27 cellular contexts compared by ENCODE assay signal in the genomic region with DNA sequence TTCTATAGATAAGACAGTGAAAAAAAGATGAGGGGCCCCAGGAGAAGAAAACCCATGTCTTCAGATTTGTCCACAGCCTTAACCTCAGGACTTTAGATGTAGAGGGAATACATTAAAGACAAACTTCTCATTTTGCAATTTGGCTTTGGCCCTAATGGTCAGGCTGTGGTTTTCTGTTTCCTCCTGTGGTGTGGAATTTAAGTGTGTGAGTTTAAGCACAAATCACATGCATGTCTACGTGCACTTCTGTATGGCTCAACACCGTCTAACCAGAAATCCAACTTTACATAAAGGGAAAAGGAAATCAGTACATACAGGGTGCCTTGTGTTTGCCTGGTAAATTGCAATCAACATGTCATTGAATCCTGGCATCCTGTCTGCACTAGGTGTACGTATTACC. TPM values are rescaled to one million over a fixed set of nuclear protein-coding genes. Genes with fewer than 3 reads are reported as not detected.
DNase-seq lines count a peak whose midpoint lies in the region; ATAC-seq, FAIRE-seq and TF ChIP-seq lines count a peak whose summit lies in the region.
"Had no signal": no experiment of that assay in that cellular context is flagged by ENCODE, and none has a peak within 500 bp of the region (broad histone marks: within the 10 kb centered on the region; RNA-seq: fewer than 3 reads in every experiment).

No MANE protein-coding gene starts in this region.

- WGBS in K562 (ENCODE audit: insufficient coverage, low coverage, missing lambda C conversion rate) = 58% methylated on average over 3 of the region's 3 CpGs

- H3K27ac Mint-ChIP-seq in natural killer cell treated with Interleukin-12 subunit alpha and Interleukin-12 subunit beta and Interleukin-15 and Interleukin-18, amount 100 ng/mL, for 72 hours = no peak overlapping the region
- H3K27ac Mint-ChIP-seq: activated CD8-positive, alpha-beta T cell treated with anti-CD3 and anti-CD28 coated beads, Interleukin-2, amount 10 ng/mL, durations not matched to agents 7 days and 5 days; activated naive CD4-positive, alpha-beta T cell treated with anti-CD3 and anti-CD28 coated beads for 36 hours; activated T-cell treated with anti-CD3 and anti-CD28 coated beads, Interleukin-2, amount 50 U/mL, for 24 hours; CD8-positive, alpha-beta T cell; nephron progenitor cell; T-helper 1 cell treated with Interleukin-12 subunit alpha and Interleukin-12 subunit beta and Interleukin-4 antibody, amounts not matched to agents 30 μg/mL and 1 μg/mL, for 36 hours; WTC11 had no signal

- peaks cover 7 to 15% of the 10 kb centered on the region in 2 donors for H3K4me1 Mint-ChIP-seq in natural killer cell treated with Interleukin-12 subunit alpha and Interleukin-12 subunit beta and Interleukin-15 and Interleukin-18, amount 100 ng/mL, for 72 hours (ENCODE audit: low read depth in 2 of 2)
- H3K4me1 Mint-ChIP-seq: nephron progenitor cell had no signal

- in situ Hi-C loops in K562 (cut with MboI) = loop anchor here (5.0 kb wide), 1 partner anchor 46 kb away; no protein-coding TSS in a partner anchor

- H3K36me3 Mint-ChIP-seq in natural killer cell treated with Interleukin-12 subunit alpha and Interleukin-12 subunit beta and Interleukin-15 and Interleukin-18, amount 100 ng/mL, for 72 hours = peaks cover 7% of the 10 kb centered on the region

- H3K9ac ChIP-seq in DND-41 (ENCODE audit: low read depth, low read length) (0 out of 2 replicates have a peak overlapping the region, but pooled peaks have one; percentile 31), K562 (ENCODE audit: insufficient read depth in 1 of 2, low read depth in 2 of 2, low read length in 2 of 2) (no peak overlapping the region)

- TF ChIP-seq EP300 in K562 (IDR thresholded peaks at IDR 0.05; ENCODE audit: low read length) = no peak

- ATAC-seq in DND-41 (ENCODE audit: insufficient read depth, low read depth) = no peak
- ATAC-seq in K562 = no peak
- peak in 1 of 2 donors; percentile 1 for ATAC-seq in natural killer cell treated with Interleukin-12 subunit alpha and Interleukin-12 subunit beta and Interleukin-15 and Interleukin-18, amount 100 ng/mL, for 72 hours
- ATAC-seq: activated CD8-positive, alpha-beta T cell treated with anti-CD3 and anti-CD28 coated beads, Interleukin-2, amount 10 ng/mL, durations not matched to agents 7 days and 5 days; CD8-positive, alpha-beta T cell; left colon; PC-3; psoas muscle; stimulated activated naive CD8-positive, alpha-beta T cell treated with anti-CD3 and anti-CD28 coated beads, Interleukin-15, Interleukin-2, amounts not matched to agents 100 U/mL and 50 U/mL, for 24 hours; WTC11 had no signal

- POLR2A ChIA-PET in K562 (lab: Yijun Ruan, JAX) = no interaction called here

- CTCF ChIA-PET in K562 (lab: Yijun Ruan, JAX; ENCODE audit: low intra/inter-chr PET ratio) = no interaction called here

- H3K9me3 ChIP-seq in DND-41 (ENCODE audit: insufficient read depth, low read length, severe bottlenecking) = no peaks in the 10 kb centered on the region
- no peaks in the 10 kb centered on the region; the same call in 1 of the 2 replicates for H3K9me3 ChIP-seq in K562 (replicated peaks; ENCODE audit: control insufficient read depth, insufficient read depth, low read depth, low read length)
- H3K9me3 ChIP-seq in SJCRH30 (replicated peaks) = no peaks in the 10 kb centered on the region
- H3K9me3 ChIP-seq: tibial artery had no signal

- intact Hi-C loops in K562 (cut with micrococcal nuclease) = no loop called here

- FAIRE-seq in K562 (lab: Jason Lieb, UNC) = no peak
- FAIRE-seq: frontal cortex, GM12892 had no signal

- no peak overlapping the region for H3K4me2 ChIP-seq in DND-41 (ENCODE audit: insufficient read depth, low read length)
- H3K4me2 ChIP-seq in K562 (ENCODE audit: insufficient read depth, low read length) = no peak overlapping the region

- H3K9me3 Mint-ChIP-seq in natural killer cell treated with Interleukin-12 subunit alpha and Interleukin-12 subunit beta and Interleukin-15 and Interleukin-18, amount 100 ng/mL, for 72 hours = no peaks in the 10 kb centered on the region
- H3K9me3 Mint-ChIP-seq: WTC11 had no signal

- BruUV-seq in K562 (replicated peaks; lab: Mats Ljungman, UMichigan) = no TSS peak

- H3K4me3 ChIP-seq in DND-41 (ENCODE audit: low read depth in 1 of 2, low read length in 2 of 2) (no peak overlapping the region), K562 (no peak overlapping the region), SJCRH30 (no peak overlapping the region)
- H3K4me3 ChIP-seq: tibial artery had no signal

- H3K79me2 ChIP-seq in DND-41 (ENCODE audit: insufficient read depth, low read length) (peaks cover 22% of the 10 kb centered on the region), K562 (ENCODE audit: control insufficient read depth, insufficient read depth, low read length) (peaks cover 15% of the 10 kb centered on the region)

- TF ChIP-seq POLR2A in K562 (conservative IDR thresholded peaks at IDR 0.05) = no peak

- no peaks in the 10 kb centered on the region for H3K9me1 ChIP-seq in K562 (ENCODE audit: control insufficient read depth, insufficient read depth, low read length)

- H3K27me3 Mint-ChIP-seq in natural killer cell treated with Interleukin-12 subunit alpha and Interleukin-12 subunit beta and Interleukin-15 and Interleukin-18, amount 100 ng/mL, for 72 hours = no peaks in the 10 kb centered on the region
- H3K27me3 Mint-ChIP-seq: activated T-cell treated with anti-CD3 and anti-CD28 coated beads, Interleukin-2, amount 50 U/mL, for 24 hours had no signal

- peaks cover 7% of the 10 kb centered on the region for H4K20me1 ChIP-seq in DND-41 (ENCODE audit: insufficient read depth, low read length)
- no peaks in the 10 kb centered on the region for H4K20me1 ChIP-seq in K562 (replicated peaks; ENCODE audit: control insufficient read depth, insufficient read depth, low read length)

- peaks cover 12% of the 10 kb centered on the region; the same call in 1 of the 2 replicates for H3K36me3 ChIP-seq in DND-41 (ENCODE audit: insufficient read depth, low read length)
- H3K36me3 ChIP-seq in K562 (ENCODE audit: control insufficient read depth, insufficient read depth, low read length) = peaks cover 11% of the 10 kb centered on the region
- peaks cover 11% of the 10 kb centered on the region for H3K36me3 ChIP-seq in SJCRH30
- H3K36me3 ChIP-seq: tibial artery had no signal

- H3K27ac ChIP-seq in DND-41 (ENCODE audit: low read length) (no peak overlapping the region), K562 (ENCODE audit: extremely low read depth, low read depth, low read length) (no peak overlapping the region), SJCRH30 (no peak overlapping the region)
- H3K27ac ChIP-seq: tibial artery had no signal

- H3K27me3 ChIP-seq in DND-41 (ENCODE audit: insufficient read depth, low read length, poor library complexity) (no peaks in the 10 kb centered on the region), K562 (ENCODE audit: control insufficient read depth in 2 of 2, insufficient read depth in 2 of 2, low read length in 2 of 2) (peaks cover 0 to 5% of the 10 kb centered on the region in 2 experiments; a peak in 1 of 5 replicates), SJCRH30 (no peaks in the 10 kb centered on the region)
- H3K27me3 ChIP-seq: tibial artery had no signal

- TF ChIP-seq RAD21 in K562 (CRISPR knock-in tag; conservative IDR thresholded peaks at IDR 0.05 in 1 of 2, IDR thresholded peaks at IDR 0.05 in 1 of 2) = no peak

- no peak for DNase-seq in DND-41
- DNase-seq in NOMO-1 (lab: John Stamatoyannopoulos, UW; ENCODE audit: unreplicated experiment in 2 of 2) = peak; percentile 73 to 92
- no peak for DNase-seq in K562 (ENCODE audit: extremely low read depth in 1 of 4, low spot score in 3 of 4)
- no peak for DNase-seq in natural killer cell treated with Interleukin-12 subunit alpha and Interleukin-12 subunit beta and Interleukin-15 and Interleukin-18, amount 100 ng/mL, for 72 hours (ENCODE audit: low spot score)
- DNase-seq in stimulated activated CD4-positive, alpha-beta T cell treated with anti-CD3 and anti-CD28 coated beads, Interleukin-4, amount 100 ng/mL, for 1 hour = no peak
- no peak for DNase-seq in activated CD4-positive, CD25-positive, alpha-beta regulatory T cell (lab: John Stamatoyannopoulos, UW)
- no peak for DNase-seq in SJCRH30
- no peak for DNase-seq in inferior parietal cortex (ENCODE audit: extremely low spot score)
- DNase-seq: activated CD8-positive, alpha-beta T cell treated with anti-CD3 and anti-CD28 coated beads, Interleukin-2, amount 10 ng/mL, durations not matched to agents 7 days and 5 days; activated naive CD4-positive, alpha-beta T cell treated with anti-CD3 and anti-CD28 coated beads for 36 hours; activated T-cell treated with anti-CD3 and anti-CD28 coated beads, Interleukin-2, amount 50 U/mL, for 24 hours; amygdala; CD8-positive, alpha-beta T cell; H7; left colon; NCI-H1694 treated with DMSO at 0.1 percent for 48 hours; nephron progenitor cell; PC-3; psoas muscle; SHP77; stimulated activated CD4-positive, alpha-beta T cell treated with anti-CD3 and anti-CD28 coated beads, Interleukin-1b, Interleukin-23, amount 100 ng/mL, for 48 hours; stimulated activated naive CD8-positive, alpha-beta T cell treated with anti-CD3 and anti-CD28 coated beads, Interleukin-15, Interleukin-2, amounts not matched to agents 100 U/mL and 50 U/mL, for 24 hours; tibial artery had no signal

- TF ChIP-seq CTCF in DND-41 (IDR thresholded peaks at IDR 0.05; ENCODE audit: borderline replicate concordance, extremely low read depth, low read length, poor library complexity, severe bottlenecking) (no peak), K562 (IDR thresholded peaks at IDR 0.05 in 2 of 3, conservative IDR thresholded peaks at IDR 0.05 in 1 of 3; ENCODE audit: insufficient read depth in 2 of 3, low read depth in 1 of 3, low read length in 3 of 3) (no peak)

- H3K4me1 ChIP-seq in DND-41 (ENCODE audit: insufficient read depth, low read length) (peaks cover 18% of the 10 kb centered on the region), K562 (replicated peaks in 1 of 2; ENCODE audit: control insufficient read depth in 2 of 2, insufficient read depth in 2 of 2, low read length in 2 of 2) (no peaks in the 10 kb centered on the region; a peak in 1 of 5 replicates), SJCRH30 (no peaks in the 10 kb centered on the region)
- H3K4me1 ChIP-seq: psoas muscle, tibial artery had no signal

- H2AFZ ChIP-seq in DND-41 (ENCODE audit: low read depth, low read length) (no peak overlapping the region), K562 (ENCODE audit: low read depth, low read length) (peak overlapping the region; percentile 5; the same call in 1 of the 2 replicates)

- H3K4me3 Mint-ChIP-seq in natural killer cell treated with Interleukin-12 subunit alpha and Interleukin-12 subunit beta and Interleukin-15 and Interleukin-18, amount 100 ng/mL, for 72 hours = peak overlapping the region; percentile 34
- H3K4me3 Mint-ChIP-seq: activated CD8-positive, alpha-beta T cell treated with anti-CD3 and anti-CD28 coated beads, Interleukin-2, amount 10 ng/mL, durations not matched to agents 7 days and 5 days; activated naive CD4-positive, alpha-beta T cell treated with anti-CD3 and anti-CD28 coated beads for 36 hours; activated T-cell treated with anti-CD3 and anti-CD28 coated beads, Interleukin-2, amount 50 U/mL, for 24 hours; nephron progenitor cell; T-helper 1 cell treated with Interleukin-12 subunit alpha and Interleukin-12 subunit beta and Interleukin-4 antibody, amounts not matched to agents 30 μg/mL and 1 μg/mL, for 36 hours; WTC11 had no signal

RNA-seq across cellular contexts. Expression of gene ZNF124, which starts 1.1 kb away (rescaled TPM):
- 52.9 and 136 TPM in 2 replicates for total RNA-seq in K562 (2011; cell fraction: chromatin; rRNA removed; ENCODE audit: low replicate concordance)
- total RNA-seq in K562 (2011; cell fraction: nucleolus; rRNA removed) = 31.4 and 39.0 TPM in 2 replicates
- total RNA-seq in K562 (2011; cell fraction: nucleoplasm; rRNA removed) = 62.0 and 100 TPM in 2 replicates
- total RNA-seq in K562 (2014; rRNA removed) = 28.2 and 31.2 TPM in 2 replicates
- total RNA-seq in K562 (2014; rRNA removed; fragmentation: Illumina TruSeq; extraction: Trizol) = 71.5 and 74.9 TPM in 2 replicates
- total RNA-seq in K562 (2015; rRNA removed; fragmentation: Illumina TruSeq; extraction: Trizol) = 63.2 and 68.5 TPM in 2 replicates
- 43.1 and 47.1 TPM in 2 replicates for total RNA-seq in K562 (2021)
- 20.2 TPM in 2 replicates for polyA plus RNA-seq in K562 (2011; rRNA removed)
- polyA plus RNA-seq in K562 (2011; cell fraction: cytosol; rRNA removed) = 3.4 and 9.2 TPM in 2 replicates
- 13.8 and 23.5 TPM in 2 replicates for polyA plus RNA-seq in K562 (2011; cell fraction: nucleus; rRNA removed)
- polyA plus RNA-seq in K562 (2012) = 9.4 and 9.9 TPM in 2 replicates
- polyA plus RNA-seq in K562 (2014; fragmentation: Illumina TruSeq; extraction: Trizol) = 14.7 and 15.0 TPM in 2 replicates
- 10 to 100 TPM in 1 of 2 experiments, 1 to 10 TPM in 1; 7.6 to 13.6 TPM for polyA plus RNA-seq in K562 (2014; fragmentation: Nextera tagmentation; extraction: Ambion mirVana)
- polyA plus RNA-seq in K562 (2014; rRNA removed) = 12.5 and 13.5 TPM in 2 replicates
- polyA minus RNA-seq in K562 (2011; rRNA and poly(A)+ RNA removed) = 141 and 252 TPM in 2 replicates
- polyA minus RNA-seq in K562 (2011; cell fraction: cytosol; rRNA and poly(A)+ RNA removed) = 58.9 and 64.8 TPM in 2 replicates
- polyA minus RNA-seq in K562 (2011; cell fraction: nucleus; rRNA and poly(A)+ RNA removed) = 21.0 and 48.3 TPM in 2 replicates
- 10 to 100 TPM; 16.2 to 25.9 TPM for total RNA-seq in natural killer cell treated with Interleukin-12 subunit alpha and Interleukin-12 subunit beta and Interleukin-15 and Interleukin-18, amount 100 ng/mL, for 72 hours
- total RNA-seq in SJCRH30 (2014; rRNA removed; shearing (Covaris generic)) = 74.6 and 78.6 TPM in 2 replicates

Comparison
In these comparisons a context has a peak if more than half of its experiments do, and no peak if none do; other contexts are left out.
1. DNase-seq: peak in NOMO-1 (2 of 2); none in DND-41 (single experiment), K562 (0 of 4), natural killer cell treated with Interleukin-12 subunit alpha and Interleukin-12 subunit beta and Interleukin-15 and Interleukin-18, amount 100 ng/mL, for 72 hours (single experiment), stimulated activated CD4-positive, alpha-beta T cell treated with anti-CD3 and anti-CD28 coated beads, Interleukin-4, amount 100 ng/mL, for 1 hour (single experiment), activated CD4-positive, CD25-positive, alpha-beta regulatory T cell (0 of 4), SJCRH30 (0 of 2) and inferior parietal cortex (single experiment).